Comparison of ENCODE assay signal across 14 cellular contexts in genomic region chr20:2875690-2876203, GRCh38. TPM values are rescaled to one million over a fixed set of nuclear protein-coding genes. Genes with fewer than 3 reads are reported as not detected.
DNase-seq lines count a peak whose midpoint lies in the region; ATAC-seq and TF ChIP-seq lines count a peak whose summit lies in the region.
"Had no signal": no experiment of that assay in that cellular context is flagged by ENCODE, and none has a peak within 500 bp of the region (broad histone marks: within the 10 kb centered on the region; RNA-seq: fewer than 3 reads in every experiment).

No MANE protein-coding gene starts in this region.

- H2BK5ac ChIP-seq in H9 (ENCODE audit: insufficient read length, low read length): no peak overlapping the region

- TF ChIP-seq EP300 in neural cell (conservative IDR thresholded peaks at IDR 0.05; ENCODE audit: poor library complexity, severe bottlenecking): no peak

- H3K9me3 ChIP-seq in H9 (ENCODE audit: control insufficient read depth, low read depth, low read length): no peaks in the 10 kb centered on the region
- H3K9me3 ChIP-seq in neural cell (ENCODE audit: low read length): no peaks in the 10 kb centered on the region
- no peaks in the 10 kb centered on the region for H3K9me3 ChIP-seq in body of pancreas
- H3K9me3 ChIP-seq: transverse colon had no signal

- TF ChIP-seq POLR2A in body of pancreas (IDR thresholded peaks at IDR 0.05): no peak

- H4K8ac ChIP-seq in H9 (replicated peaks; ENCODE audit: insufficient read length, low read depth, low read length): no peak overlapping the region

- no peaks in the 10 kb centered on the region for H3F3A ChIP-seq in neural cell (ENCODE audit: insufficient read depth, low read length, poor library complexity, severe bottlenecking)

- peaks cover 18% of the 10 kb centered on the region for H3K23me2 ChIP-seq in H9 (ENCODE audit: insufficient read length, low read depth, low read length, poor library complexity, severe bottlenecking)

- no peak overlapping the region for H2BK120ac ChIP-seq in H9 (ENCODE audit: low read depth, low read length, poor library complexity, severe bottlenecking)

- TF ChIP-seq CTCF in H9 (conservative IDR thresholded peaks at IDR 0.05) (no peak), neural cell (IDR thresholded peaks at IDR 0.05; ENCODE audit: poor library complexity, severe bottlenecking) (no peak), body of pancreas (IDR thresholded peaks at IDR 0.05) (no peak)

- no peak overlapping the region for H2BK15ac ChIP-seq in H9 (ENCODE audit: low read depth, low read length)

- peaks cover 23% of the 10 kb centered on the region for H3K36me3 Mint-ChIP-seq in T-helper 2 cell treated with Interferon-gamma antibody and Interleukin-4, amounts not matched to agents 5 μg/mL and 100 μg/mL, for 36 hours (ENCODE audit: low read depth)
- peaks cover 2 to 19% (median 12%) of the 10 kb centered on the region in 3 experiments; a peak in 6 of 7 replicates for H3K36me3 Mint-ChIP-seq in H9 (ENCODE audit: insufficient read depth in 1 of 3, low read depth in 3 of 3)
- H3K36me3 Mint-ChIP-seq in activated T-helper 2 cell treated with anti-CD3 and anti-CD28 coated beads, Interferon-gamma antibody, Interleukin-2, Interleukin-4, amounts not matched to agents 10 μg/mL and 5 μg/mL and 100 μg/mL, durations not matched to agents 14 hours and 24 hours and 36 hours (ENCODE audit: low read depth): peaks cover 38% of the 10 kb centered on the region

- H2AFZ ChIP-seq in H9 (ENCODE audit: low read length) (no peak overlapping the region), neural cell (ENCODE audit: low read depth, low read length) (no peak overlapping the region)

- H3K79me2 ChIP-seq in H9 (ENCODE audit: insufficient read depth, low read length) (peaks cover 3% of the 10 kb centered on the region; the same call in 1 of the 2 replicates), neural cell (replicated peaks; ENCODE audit: insufficient read depth, low read length) (peaks cover 66% of the 10 kb centered on the region)

- H3K4ac ChIP-seq in H9 (ENCODE audit: low read depth, low read length): no peak overlapping the region

- H4K5ac ChIP-seq in H9 (ENCODE audit: insufficient read length, low read depth, low read length): no peak overlapping the region

- H4K20me1 ChIP-seq in H9 (ENCODE audit: control insufficient read depth, insufficient read depth, insufficient read length) (no peaks in the 10 kb centered on the region), neural cell (ENCODE audit: insufficient read depth) (no peaks in the 10 kb centered on the region)

- H3K4me3 ChIP-seq in neural cell (ENCODE audit: low read length) (peak overlapping the region; percentile 95), body of pancreas (no peak overlapping the region)
- H3K4me3 ChIP-seq: skin epidermis, transverse colon had no signal

- peaks cover 48% of the 10 kb centered on the region for H3K4me1 Mint-ChIP-seq in T-helper 2 cell treated with Interferon-gamma antibody and Interleukin-4, amounts not matched to agents 5 μg/mL and 100 μg/mL, for 36 hours (ENCODE audit: low read depth)
- peaks cover 32 to 37% of the 10 kb centered on the region in 2 experiments for H3K4me1 Mint-ChIP-seq in H9
- H3K4me1 Mint-ChIP-seq in activated T-helper 2 cell treated with anti-CD3 and anti-CD28 coated beads, Interferon-gamma antibody, Interleukin-2, Interleukin-4, amounts not matched to agents 10 μg/mL and 5 μg/mL and 100 μg/mL, durations not matched to agents 14 hours and 24 hours and 36 hours (ENCODE audit: low read depth): peaks cover 48% of the 10 kb centered on the region

- H3K79me1 ChIP-seq in H9 (ENCODE audit: insufficient read depth, low read depth, low read length, poor library complexity, severe bottlenecking): peaks cover 11% of the 10 kb centered on the region

- H2BK12ac ChIP-seq in H9 (ENCODE audit: insufficient read length, low read depth, low read length): no peak overlapping the region

- H3T11ph ChIP-seq in H9 (ENCODE audit: low read length): no peak overlapping the region

- no peak for TF ChIP-seq RAD21 in neural cell (conservative IDR thresholded peaks at IDR 0.05)

- H4K91ac ChIP-seq in H9 (ENCODE audit: insufficient read length, low read depth, low read length): no peak overlapping the region

- H3K4me2 ChIP-seq in H9 (ENCODE audit: insufficient read depth, insufficient read length, low read length) (no peak overlapping the region), neural cell (ENCODE audit: low read length) (peak overlapping the region; percentile 13)

- intact Hi-C loops in activated T-helper 2 cell treated with anti-CD3 and anti-CD28 coated beads, Interferon-gamma antibody, Interleukin-2, Interleukin-4, amounts not matched to agents 10 μg/mL and 5 μg/mL and 100 μg/mL, durations not matched to agents 14 hours and 24 hours and 36 hours (cut with micrococcal nuclease): no loop called here
- intact Hi-C loops in body of pancreas (cut with DNase I): no loop called here

- H2AK5ac ChIP-seq in H9 (ENCODE audit: insufficient read length, low read length): no peak overlapping the region

- ATAC-seq in HG03432 (IDR thresholded peaks at IDR 0.05; ENCODE audit: unreplicated experiment): no peak
- no peak for ATAC-seq in body of pancreas
- ATAC-seq: left cardiac atrium had no signal

- H3K4me1 ChIP-seq in H9 (ENCODE audit: insufficient read depth, low read length) (0 out of 2 replicates have a peak, but pooled peaks cover 3% of the 10 kb centered on the region), body of pancreas (peaks cover 42% of the 10 kb centered on the region)

- H3K56ac ChIP-seq in H9 (ENCODE audit: insufficient read length, low read depth, low read length): no peak overlapping the region

- WGBS in H9 (ENCODE audit: extremely low coverage, insufficient read length, low lambda C conversion rate): no CpG with 5 or more reads among the region's 5 CpGs
- WGBS in body of pancreas, 2 donors: 93 to 94% methylated on average over 5 of the region's 5 CpGs

- no peak overlapping the region for H3K14ac ChIP-seq in H9 (ENCODE audit: insufficient read depth, low read length)

- H3K4me3 Mint-ChIP-seq in T-helper 2 cell treated with Interferon-gamma antibody and Interleukin-4, amounts not matched to agents 5 μg/mL and 100 μg/mL, for 36 hours: peak overlapping the region; percentile 22
- H3K4me3 Mint-ChIP-seq in H9: peak overlapping the region in 1 of 2 experiments; percentile 41; a peak in 2 of 5 replicates
- H3K4me3 Mint-ChIP-seq in activated T-helper 2 cell treated with anti-CD3 and anti-CD28 coated beads, Interferon-gamma antibody, Interleukin-2, Interleukin-4, amounts not matched to agents 10 μg/mL and 5 μg/mL and 100 μg/mL, durations not matched to agents 14 hours and 24 hours and 36 hours (ENCODE audit: low read depth): peak overlapping the region; percentile 41

- H3K9me2 ChIP-seq in neural cell (ENCODE audit: insufficient read depth, low read length): no peaks in the 10 kb centered on the region

- H3K9me3 Mint-ChIP-seq in T-helper 2 cell treated with Interferon-gamma antibody and Interleukin-4, amounts not matched to agents 5 μg/mL and 100 μg/mL, for 36 hours: no peaks in the 10 kb centered on the region
- H3K9me3 Mint-ChIP-seq in H9: no peaks in the 10 kb centered on the region
- H3K9me3 Mint-ChIP-seq in activated T-helper 2 cell treated with anti-CD3 and anti-CD28 coated beads, Interferon-gamma antibody, Interleukin-2, Interleukin-4, amounts not matched to agents 10 μg/mL and 5 μg/mL and 100 μg/mL, durations not matched to agents 14 hours and 24 hours and 36 hours: no peaks in the 10 kb centered on the region

- no peak overlapping the region for H2BK20ac ChIP-seq in H9 (ENCODE audit: low read depth, low read length, poor library complexity, severe bottlenecking)

- DNase-seq in T-helper 2 cell treated with Interferon-gamma antibody and Interleukin-4, amounts not matched to agents 5 μg/mL and 100 μg/mL, for 36 hours (ENCODE audit: low spot score): no peak
- no peak for DNase-seq in T-helper 2 cell
- no peak for DNase-seq in H9
- DNase-seq in activated T-helper 2 cell treated with anti-CD3 and anti-CD28 coated beads, Interferon-gamma antibody, Interleukin-2, Interleukin-4, amounts not matched to agents 10 μg/mL and 5 μg/mL and 100 μg/mL, durations not matched to agents 14 hours and 24 hours and 36 hours (ENCODE audit: low spot score): no peak
- no peak for DNase-seq in body of pancreas
- no peak for DNase-seq in H4 (ENCODE audit: low spot score)
- DNase-seq: left cardiac atrium, transverse colon had no signal

- peaks cover 2% of the 10 kb centered on the region; the same call in 1 of the 2 replicates for H3K27me3 ChIP-seq in H9 (ENCODE audit: insufficient read depth, low read length)
- H3K27me3 ChIP-seq in neural cell (ENCODE audit: insufficient read depth, low read depth, low read length): no peaks in the 10 kb centered on the region
- H3K27me3 ChIP-seq in body of pancreas: no peaks in the 10 kb centered on the region

- H3K27ac Mint-ChIP-seq in T-helper 2 cell treated with Interferon-gamma antibody and Interleukin-4, amounts not matched to agents 5 μg/mL and 100 μg/mL, for 36 hours: no peak overlapping the region
- no peak overlapping the region for H3K27ac Mint-ChIP-seq in H9
- H3K27ac Mint-ChIP-seq in activated T-helper 2 cell treated with anti-CD3 and anti-CD28 coated beads, Interferon-gamma antibody, Interleukin-2, Interleukin-4, amounts not matched to agents 10 μg/mL and 5 μg/mL and 100 μg/mL, durations not matched to agents 14 hours and 24 hours and 36 hours: peak overlapping the region; percentile 18

- H3K23ac ChIP-seq in H9 (ENCODE audit: insufficient read length, low read depth, low read length): no peak overlapping the region

- H3K36me3 ChIP-seq in neural cell (ENCODE audit: insufficient read depth, low read length): no peaks in the 10 kb centered on the region
- no peaks in the 10 kb centered on the region for H3K36me3 ChIP-seq in body of pancreas (replicated peaks in 1 of 2; ENCODE audit: insufficient read depth in 1 of 2, low read depth in 2 of 2)
- H3K36me3 ChIP-seq: transverse colon had no signal

- H3K18ac ChIP-seq in H9 (ENCODE audit: insufficient read length, low read depth, low read length): no peak overlapping the region

- H3K27ac ChIP-seq in H9 (ENCODE audit: insufficient read length, low read depth, low read length): no peak overlapping the region
- H3K27ac ChIP-seq in neural cell (ENCODE audit: low read length): no peak overlapping the region
- no peak overlapping the region for H3K27ac ChIP-seq in body of pancreas
- H3K27ac ChIP-seq: KMS-11, transverse colon had no signal

- H3K9ac ChIP-seq in H9 (ENCODE audit: extremely low read depth, insufficient read length, low read length) (peak overlapping the region; percentile 5), neural cell (ENCODE audit: low read length) (no peak overlapping the region)
- H3K9ac ChIP-seq: KMS-11 had no signal

- no peaks in the 10 kb centered on the region for H3K27me3 Mint-ChIP-seq in T-helper 2 cell treated with Interferon-gamma antibody and Interleukin-4, amounts not matched to agents 5 μg/mL and 100 μg/mL, for 36 hours (ENCODE audit: low read depth)
- peaks cover 21% of the 10 kb centered on the region for H3K27me3 Mint-ChIP-seq in H9 (ENCODE audit: low read depth)
- H3K27me3 Mint-ChIP-seq in activated T-helper 2 cell treated with anti-CD3 and anti-CD28 coated beads, Interferon-gamma antibody, Interleukin-2, Interleukin-4, amounts not matched to agents 10 μg/mL and 5 μg/mL and 100 μg/mL, durations not matched to agents 14 hours and 24 hours and 36 hours (ENCODE audit: low read depth): no peaks in the 10 kb centered on the region

RNA-seq across cellular contexts. Expression of gene PTPRA, which starts 2.5 kb away (rescaled TPM):
- total RNA-seq in H9 (2021) (45.2 and 47.8 TPM in 2 replicates), body of pancreas (10 to 100 TPM; 22.3 to 24.1 TPM)
- total RNA-seq in activated T-helper 2 cell treated with anti-CD3 and anti-CD28 coated beads, Interferon-gamma antibody, Interleukin-2, Interleukin-4, amounts not matched to agents 10 μg/mL and 5 μg/mL and 100 μg/mL, durations not matched to agents 14 hours and 24 hours and 36 hours: 92.0 TPM in 2 replicates
- polyA plus RNA-seq in neural cell: 68.2 and 69.1 TPM in 2 replicates
- polyA minus RNA-seq in neural cell: 173 and 174 TPM in 2 replicates
- 23.3 and 30.1 TPM in 2 replicates for total RNA-seq in H4 (2014; rRNA removed; shearing (Covaris generic))

RNA-seq across cellular contexts. Expression of gene VPS16, which starts 35.2 kb away (rescaled TPM):
- 31.6 and 32.1 TPM in 2 replicates for total RNA-seq in H9 (2021)
- total RNA-seq in activated T-helper 2 cell treated with anti-CD3 and anti-CD28 coated beads, Interferon-gamma antibody, Interleukin-2, Interleukin-4, amounts not matched to agents 10 μg/mL and 5 μg/mL and 100 μg/mL, durations not matched to agents 14 hours and 24 hours and 36 hours: 47.4 and 50.1 TPM in 2 replicates
- 117 and 150 TPM in 2 replicates for polyA plus RNA-seq in neural cell
- 70.5 and 72.6 TPM in 2 replicates for polyA minus RNA-seq in neural cell
- total RNA-seq in body of pancreas: 10 to 100 TPM; 21.3 to 25.4 TPM
- total RNA-seq in H4 (2014; rRNA removed; shearing (Covaris generic)): 26.3 and 30.7 TPM in 2 replicates

RNA-seq across cellular contexts. Expression of gene PCED1A, which starts 35.3 kb away (rescaled TPM):
- 27.2 and 30.8 TPM in 2 replicates for total RNA-seq in H9 (2021)
- 29.2 and 35.2 TPM in 2 replicates for total RNA-seq in activated T-helper 2 cell treated with anti-CD3 and anti-CD28 coated beads, Interferon-gamma antibody, Interleukin-2, Interleukin-4, amounts not matched to agents 10 μg/mL and 5 μg/mL and 100 μg/mL, durations not matched to agents 14 hours and 24 hours and 36 hours
- 132 and 156 TPM in 2 replicates for polyA plus RNA-seq in neural cell
- polyA minus RNA-seq in neural cell: 28.1 and 33.1 TPM in 2 replicates
- total RNA-seq in body of pancreas: 10 to 100 TPM; 26.5 to 48.1 TPM
- total RNA-seq in H4 (2014; rRNA removed; shearing (Covaris generic)): 10.9 and 24.5 TPM in 2 replicates

RNA-seq across cellular contexts. Expression of gene TMEM239, which starts 59.6 kb away (rescaled TPM):
- total RNA-seq in H9 (2021): not detected in 2 replicates
- total RNA-seq in activated T-helper 2 cell treated with anti-CD3 and anti-CD28 coated beads, Interferon-gamma antibody, Interleukin-2, Interleukin-4, amounts not matched to agents 10 μg/mL and 5 μg/mL and 100 μg/mL, durations not matched to agents 14 hours and 24 hours and 36 hours: not detected in 2 replicates
- polyA plus RNA-seq in neural cell: not detected in 2 replicates
- not detected in 2 replicates for polyA minus RNA-seq in neural cell
- not detected for total RNA-seq in body of pancreas
- total RNA-seq in H4 (2014; rRNA removed; shearing (Covaris generic)): not detected in 2 replicates
- total RNA-seq: chondrocyte; left cardiac atrium; T-helper 1 cell treated with Interleukin-12 subunit alpha and Interleukin-12 subunit beta and Interleukin-4 antibody, amounts not matched to agents 30 ng/mL and 1 ng/mL, for 36 hours; transverse colon had no signal
